ENCODE assay signal across 9 cellular contexts in the genomic region with DNA sequence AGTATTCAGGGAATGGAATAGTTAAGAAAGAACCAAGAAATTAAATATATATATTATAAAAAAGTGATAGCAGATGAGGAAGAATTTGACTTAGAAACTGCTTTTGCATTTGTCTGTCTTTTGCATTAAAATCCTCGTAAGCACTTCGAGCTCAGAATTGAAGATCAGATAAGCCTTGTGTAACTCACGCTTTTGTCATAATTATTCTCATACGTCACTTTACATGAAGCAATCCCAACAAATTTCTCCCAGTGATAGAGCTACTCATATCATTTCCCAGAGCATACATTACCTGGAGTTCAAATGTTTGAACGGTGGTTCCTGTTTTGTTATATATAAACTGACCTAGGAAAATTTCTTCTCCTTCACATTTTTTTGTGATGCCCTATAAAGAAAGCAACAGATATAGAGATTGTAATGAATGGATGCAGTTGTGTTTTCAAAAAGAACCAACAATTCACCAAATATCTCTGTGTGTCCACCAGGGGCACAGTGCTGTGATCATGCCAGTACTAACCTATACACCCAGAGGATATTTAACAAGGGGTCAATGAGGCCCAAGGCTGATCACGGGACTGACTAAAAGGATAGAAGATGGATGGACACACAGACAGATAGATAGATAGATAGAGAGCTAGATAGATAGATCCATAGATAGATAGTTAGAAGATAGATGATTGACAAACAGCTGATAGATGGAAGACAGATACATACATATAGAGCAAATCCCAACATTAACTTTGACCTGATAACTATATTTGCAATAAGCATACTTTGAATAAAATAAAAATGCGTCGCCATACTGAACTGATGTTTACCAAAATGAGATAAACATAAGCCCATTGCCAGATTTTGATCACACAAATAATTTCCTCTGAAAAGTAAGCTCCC. TPM values are rescaled to one million over a fixed set of nuclear protein-coding genes. Genes with fewer than 3 reads are reported as not detected.
DNase-seq lines count a peak whose midpoint lies in the region; ATAC-seq and TF ChIP-seq lines count a peak whose summit lies in the region.
"Had no signal": no experiment of that assay in that cellular context is flagged by ENCODE, and none has a peak within 500 bp of the region (broad histone marks: within the 10 kb centered on the region; RNA-seq: fewer than 3 reads in every experiment).

No MANE protein-coding gene starts in this region.

- no peaks in the 10 kb centered on the region for H3K9me3 ChIP-seq in IMR-90 (ENCODE audit: control insufficient read depth, insufficient read depth, low read length)
- no peaks in the 10 kb centered on the region for H3K9me3 ChIP-seq in mesenchymal stem cell (ENCODE audit: control insufficient read depth, low read length)

- CTCF ChIA-PET in IMR-90 (lab: Yijun Ruan, JAX) (interaction anchor here (0.8 to 1.8 kb wide), 6 partner anchors 10 to 169 kb away, joined by 3 to 8 read pairs (median 4); no protein-coding TSS in a partner anchor), T-cell (lab: Charles Lee) (interaction anchor here (0.6 to 2.3 kb wide), 5 partner anchors 19 to 122 kb away, joined by 3 to 12 read pairs (median 4); no protein-coding TSS in a partner anchor)

- no peaks in the 10 kb centered on the region; the same call in 1 of the 2 replicates for H3K27me3 ChIP-seq in IMR-90 (ENCODE audit: control insufficient read depth, insufficient read depth, low read length)
- no peaks in the 10 kb centered on the region for H3K27me3 ChIP-seq in mesenchymal stem cell (ENCODE audit: control insufficient read depth in 1 of 2, insufficient read depth in 1 of 2, low read length in 2 of 2)

- H3K9me3 Mint-ChIP-seq in T-cell = no peaks in the 10 kb centered on the region

- H3K4me2 ChIP-seq in IMR-90 (ENCODE audit: low read depth, low read length) = no peak overlapping the region
- no peak overlapping the region for H3K4me2 ChIP-seq in mesenchymal stem cell (ENCODE audit: low read length, poor library complexity, severe bottlenecking)

- no peak for ATAC-seq in IMR-90 (ENCODE audit: low read depth)
- ATAC-seq in T-cell (replicated peaks in 1 of 4) = no peak
- no peak for ATAC-seq in GM21528 (IDR thresholded peaks at IDR 0.05; ENCODE audit: low FRiP score, unreplicated experiment)
- ATAC-seq in GM18505 (IDR thresholded peaks at IDR 0.05; ENCODE audit: unreplicated experiment) = no peak

- intact Hi-C loops in IMR-90 (cut with micrococcal nuclease) (no loop called here), posterior cingulate gyrus (cut with DNase I) (no loop called here)

- H3K18ac ChIP-seq in IMR-90 (ENCODE audit: low read depth, low read length) = no peak overlapping the region
- no peak overlapping the region for H3K18ac ChIP-seq in mesenchymal stem cell (ENCODE audit: low read depth in 1 of 2, low read length in 2 of 2)

- H2AK5ac ChIP-seq in IMR-90 (ENCODE audit: low read depth, low read length) (no peak overlapping the region), mesenchymal stem cell (ENCODE audit: low read length, severe bottlenecking) (no peak overlapping the region)

- H3K9me1 ChIP-seq in IMR-90 (ENCODE audit: insufficient read depth, low read length) = no peaks in the 10 kb centered on the region

- WGBS in IMR-90 (ENCODE audit: extremely low coverage in 2 of 2, insufficient read length in 1 of 2), 2 experiments = 20% methylated on average over 1 of the region's 8 CpGs; no CpG with 5 or more reads in 1 of the 2 experiments
- WGBS in mesenchymal stem cell = 99% methylated on average over 6 of the region's 8 CpGs

- H4K8ac ChIP-seq in IMR-90 (ENCODE audit: low read depth in 2 of 2, low read length in 2 of 2) (no peak overlapping the region), mesenchymal stem cell (ENCODE audit: low read length) (no peak overlapping the region)

- no peak overlapping the region for H2BK12ac ChIP-seq in mesenchymal stem cell (ENCODE audit: low read length in 2 of 2)

- H3K14ac ChIP-seq in IMR-90 (replicated peaks; ENCODE audit: low read depth, low read length) (no peak overlapping the region), mesenchymal stem cell (ENCODE audit: low read length in 2 of 2) (no peak overlapping the region)

- H3K9ac ChIP-seq in IMR-90 (ENCODE audit: low read depth, low read length) (no peak overlapping the region), mesenchymal stem cell (ENCODE audit: low read length) (no peak overlapping the region)

- dilution Hi-C loops in IMR-90 (cut with HindIII; ENCODE audit: low sequenced_read_pairs, unreplicated experiment) = loop anchor here (25.0 kb wide), 1 partner anchor 124 kb away; no protein-coding TSS in a partner anchor

- no peaks in the 10 kb centered on the region for H3K27me3 Mint-ChIP-seq in T-cell

- H3K4me3 Mint-ChIP-seq in T-cell = no peak overlapping the region

- POLR2A ChIA-PET in IMR-90 (lab: Charles Lee; ENCODE audit: unreplicated experiment) = no interaction called here
- POLR2A ChIA-PET in T-cell (lab: Charles Lee) = interaction anchor here in 1 of 2 donors (0.6 kb wide), 1 partner anchor 534 kb away, joined by 3 read pairs; no protein-coding TSS in a partner anchor

- no peaks in the 10 kb centered on the region for H3K79me1 ChIP-seq in IMR-90 (ENCODE audit: low read depth in 1 of 2, low read length in 2 of 2)
- no peaks in the 10 kb centered on the region for H3K79me1 ChIP-seq in mesenchymal stem cell (replicated peaks; ENCODE audit: low read length, poor library complexity, severe bottlenecking)

- H3K27ac Mint-ChIP-seq in T-cell = no peak overlapping the region

- H2AK9ac ChIP-seq in IMR-90 (replicated peaks; ENCODE audit: low read depth, low read length, poor library complexity) = no peak overlapping the region

- H2BK5ac ChIP-seq in IMR-90 (ENCODE audit: low read depth, low read length, poor library complexity, severe bottlenecking) (no peak overlapping the region), mesenchymal stem cell (ENCODE audit: low read depth, low read length, poor library complexity, severe bottlenecking) (no peak overlapping the region)

- H3K23ac ChIP-seq in IMR-90 (ENCODE audit: low read depth, low read length) (no peak overlapping the region), mesenchymal stem cell (ENCODE audit: low read length in 2 of 2) (no peak overlapping the region)

- DNase-seq in ELR (ENCODE audit: low read depth) = peak; percentile 56
- peak; percentile 5 for DNase-seq in IMR-90
- peak; percentile 20 for DNase-seq in mesenchymal stem cell
- DNase-seq in posterior cingulate gyrus = no peak
- DNase-seq in T-cell = no peak
- DNase-seq: activated T-cell treated with anti-CD3 and anti-CD28 coated beads, Interleukin-2, amount 50 U/mL, for 1 hour had no signal

- H3K36me3 ChIP-seq in IMR-90 (ENCODE audit: control insufficient read depth, insufficient read depth, low read length) (no peaks in the 10 kb centered on the region), mesenchymal stem cell (ENCODE audit: control insufficient read depth in 1 of 2, insufficient read depth in 2 of 2, low read depth in 1 of 2, low read length in 2 of 2) (no peaks in the 10 kb centered on the region)

- H4K91ac ChIP-seq in IMR-90 (ENCODE audit: insufficient read depth, low read depth, low read length) = no peak overlapping the region
- no peak overlapping the region for H4K91ac ChIP-seq in mesenchymal stem cell (ENCODE audit: low read length)

- in situ Hi-C loops in IMR-90 (cut with MboI; ENCODE audit: low sequenced_read_pairs) = loop anchor here (10.0 kb wide), 1 partner anchor 106 kb away; no protein-coding TSS in a partner anchor

- H2AFZ ChIP-seq in IMR-90 (replicated peaks; ENCODE audit: low read length, poor library complexity) (no peak overlapping the region), mesenchymal stem cell (ENCODE audit: low read depth, low read length) (no peak overlapping the region)

- H3K4me3 ChIP-seq in IMR-90 (ENCODE audit: insufficient read depth, low read depth, low read length) (no peak overlapping the region), WI38 (ENCODE audit: low read depth, low read length) (no peak overlapping the region), mesenchymal stem cell (ENCODE audit: insufficient read depth in 1 of 2, low read depth in 1 of 2, low read length in 2 of 2) (no peak overlapping the region)

- peaks cover 20 to 21% (median 20%) of the 10 kb centered on the region in 3 donors for H3K4me1 Mint-ChIP-seq in T-cell

- no peaks in the 10 kb centered on the region; the same call in 1 of the 2 replicates for H3K4me1 ChIP-seq in IMR-90 (ENCODE audit: control insufficient read depth, insufficient read depth, low read length)
- H3K4me1 ChIP-seq in mesenchymal stem cell (ENCODE audit: control insufficient read depth, insufficient read depth, low read depth, low read length) = peaks cover 2% of the 10 kb centered on the region

- no peak overlapping the region for H3K4ac ChIP-seq in IMR-90 (ENCODE audit: low read depth, low read length)
- no peak overlapping the region for H3K4ac ChIP-seq in mesenchymal stem cell (ENCODE audit: low read depth in 1 of 2, low read length in 2 of 2)

- H2BK120ac ChIP-seq in IMR-90 (ENCODE audit: low read depth, low read length) (no peak overlapping the region), mesenchymal stem cell (ENCODE audit: low read depth, low read length) (no peak overlapping the region)

- no peak for TF ChIP-seq RAD21 in IMR-90 (IDR thresholded peaks at IDR 0.05; ENCODE audit: low read length)

- H3K27ac ChIP-seq in IMR-90 (ENCODE audit: insufficient read depth, low read length) (no peak overlapping the region), mesenchymal stem cell (ENCODE audit: low read length, poor library complexity, severe bottlenecking) (no peak overlapping the region)

- H2BK20ac ChIP-seq in IMR-90 (ENCODE audit: low read depth, low read length) = no peak overlapping the region

- TF ChIP-seq POLR2A in IMR-90 (IDR thresholded peaks at IDR 0.05; ENCODE audit: low read depth, low read length) (no peak), GM18505 (IDR thresholded peaks at IDR 0.05; ENCODE audit: borderline replicate concordance, extremely low read depth, insufficient read depth, insufficient read length) (no peak)

- no TSS peak for BruUV-seq in IMR-90 (replicated peaks; lab: Mats Ljungman, UMichigan)

- no peaks in the 10 kb centered on the region for H3K36me3 Mint-ChIP-seq in T-cell

- no peak overlapping the region for H3K56ac ChIP-seq in IMR-90 (ENCODE audit: extremely low read depth, insufficient read depth, low read length)

- TF ChIP-seq CTCF in IMR-90 (conservative IDR thresholded peaks at IDR 0.05; ENCODE audit: low read depth, low read length) = peak; percentile 34
- TF ChIP-seq CTCF in WI38 (IDR thresholded peaks at IDR 0.05; ENCODE audit: low read depth, low read length) = peak; percentile 27; the same call in 1 of the 2 replicates

- no peak overlapping the region for H4K5ac ChIP-seq in IMR-90 (ENCODE audit: low read depth, low read length)

- H2BK15ac ChIP-seq in IMR-90 (ENCODE audit: low read depth, low read length) (no peak overlapping the region), mesenchymal stem cell (ENCODE audit: low read depth, poor library complexity, severe bottlenecking) (no peak overlapping the region)

- H4K20me1 ChIP-seq in IMR-90 (ENCODE audit: insufficient read depth, low read length) = no peaks in the 10 kb centered on the region

RNA-seq across cellular contexts. Expression of a gene that starts 9.3 kb away (rescaled TPM):
- total RNA-seq in IMR-90 (2012; rRNA removed) (18.3 and 31.9 TPM in 2 replicates), T-cell (10 to 100 TPM; 56.9 to 71.0 (median 59.4) TPM)
- 12.7 and 16.2 TPM in 2 replicates for polyA plus RNA-seq in IMR-90 (2012; rRNA removed)
- polyA plus RNA-seq in IMR-90 (2012; cell fraction: cytosol; rRNA removed) = 5.2 TPM in 2 replicates
- 5.6 and 24.4 TPM in 2 replicates for polyA plus RNA-seq in IMR-90 (2012; cell fraction: nucleus; rRNA removed; ENCODE audit: low replicate concordance)
- 23.4 TPM for polyA plus RNA-seq in mesenchymal stem cell (2013, experiment 1 of 2)
- 22.3 TPM for polyA plus RNA-seq in mesenchymal stem cell (2013, experiment 2 of 2)

RNA-seq across cellular contexts. Expression of a gene that starts 40.2 kb away (rescaled TPM):
- total RNA-seq in IMR-90 (2012; rRNA removed) = not detected in 2 replicates
- polyA plus RNA-seq in IMR-90 (2012; rRNA removed) = not detected in 2 replicates
- polyA plus RNA-seq in IMR-90 (2012; cell fraction: cytosol; rRNA removed) = not detected in 2 replicates
- not detected in 2 replicates for polyA plus RNA-seq in IMR-90 (2012; cell fraction: nucleus; rRNA removed; ENCODE audit: low replicate concordance)
- not detected for polyA plus RNA-seq in mesenchymal stem cell (2013, experiment 1 of 2)
- polyA plus RNA-seq in mesenchymal stem cell (2013, experiment 2 of 2) = not detected
- total RNA-seq in T-cell = under 1 TPM in 3 of 5 donors, not detected in 2; 0.55 to 0.90 (median 0.59) TPM

RNA-seq across cellular contexts. Expression of a gene that starts 40.5 kb away (rescaled TPM):
- total RNA-seq in IMR-90 (2012; rRNA removed) = under 0.01 TPM in 2 replicates
- polyA plus RNA-seq in IMR-90 (2012; rRNA removed) = 0.03 and 0.15 TPM in 2 replicates
- 0.10 TPM in 1 of 2 replicates, not detected in the other for polyA plus RNA-seq in IMR-90 (2012; cell fraction: cytosol; rRNA removed)
- 0.05 and 0.27 TPM in 2 replicates for polyA plus RNA-seq in IMR-90 (2012; cell fraction: nucleus; rRNA removed; ENCODE audit: low replicate concordance)
- 0.03 TPM for polyA plus RNA-seq in mesenchymal stem cell (2013, experiment 1 of 2)
- polyA plus RNA-seq in mesenchymal stem cell (2013, experiment 2 of 2) = 0.05 TPM
- under 1 TPM; 0.30 to 0.76 (median 0.38) TPM for total RNA-seq in T-cell

RNA-seq across cellular contexts. Expression of a gene that starts 46.6 kb away (rescaled TPM):
- total RNA-seq in IMR-90 (2012; rRNA removed) = not detected in 2 replicates
- not detected in 2 replicates for polyA plus RNA-seq in IMR-90 (2012; rRNA removed)
- polyA plus RNA-seq in IMR-90 (2012; cell fraction: cytosol; rRNA removed) = not detected in 2 replicates
- not detected in 2 replicates for polyA plus RNA-seq in IMR-90 (2012; cell fraction: nucleus; rRNA removed; ENCODE audit: low replicate concordance)
- not detected for polyA plus RNA-seq in mesenchymal stem cell (2013, experiment 1 of 2)
- polyA plus RNA-seq in mesenchymal stem cell (2013, experiment 2 of 2) = not detected
- total RNA-seq in T-cell = 1 to 10 TPM in 1 of 5 donors, under 1 TPM in 4; 0.18 to 2.0 (median 0.44) TPM

Comparison
In these comparisons a context has a peak if more than half of its experiments do, and no peak if none do; other contexts are left out.
1. DNase-seq: peak in ELR (single experiment), IMR-90 (single experiment) and mesenchymal stem cell (single experiment); none in posterior cingulate gyrus (0 of 10) and T-cell (0 of 34).